Comparison of ENCODE assay signal across 35 cellular contexts in genomic region chr7:155132431-155132830, GRCh38.
DNase-seq lines count a peak whose midpoint lies in the region; ATAC-seq and TF ChIP-seq lines count a peak whose summit lies in the region.
"Had no signal": no experiment of that assay in that cellular context is flagged by ENCODE, and none has a peak within 500 bp of the region (broad histone marks: within the 10 kb centered on the region; RNA-seq: fewer than 3 reads in every experiment).

No MANE protein-coding gene starts in this region.

- peak; percentile 48 for ATAC-seq in stimulated activated naive CD8-positive, alpha-beta T cell treated with anti-CD3 and anti-CD28 coated beads, Interleukin-15, amount 100 ng/mL, for 72 hours
- ATAC-seq in stimulated activated naive CD8-positive, alpha-beta T cell treated with anti-CD3 and anti-CD28 coated beads, Interleukin-15, Interleukin-2, amounts not matched to agents 100 U/mL and 50 U/mL, for 24 hours, result no peak
- no peak for ATAC-seq in GM18502 (IDR thresholded peaks at IDR 0.05; ENCODE audit: poor library complexity, unreplicated experiment)
- ATAC-seq: A549; CD8-positive, alpha-beta T cell had no signal

- no peak for DNase-seq in stimulated activated naive CD8-positive, alpha-beta T cell treated with anti-CD3 and anti-CD28 coated beads, Interleukin-15, amount 100 ng/mL, for 72 hours
- DNase-seq in stimulated activated naive CD8-positive, alpha-beta T cell treated with anti-CD3 and anti-CD28 coated beads, Interleukin-15, Interleukin-2, amounts not matched to agents 100 U/mL and 50 U/mL, for 24 hours, result no peak
- DNase-seq in endodermal cell, result peak; percentile 25
- DNase-seq in mesenteric fat pad (ENCODE audit: low spot score), result peak; percentile 77
- DNase-seq in neuronal stem cell (ENCODE audit: low spot score), result no peak
- no peak for DNase-seq in DMS114 treated with DMSO at 0.1 percent for 48 hours (lab: John Stamatoyannopoulos, UW; ENCODE audit: unreplicated experiment)
- DNase-seq in GM10248 (ENCODE audit: extremely low spot score), result no peak
- DNase-seq: 8988T; ACHN; AML-193; BE2C; C1 segment of cervical spinal cord; Caco-2; Calu3; CD4-positive, alpha-beta memory T cell; CD4-positive, alpha-beta T cell; CD4-positive, CD25-positive, alpha-beta regulatory T cell; CD8-positive, alpha-beta memory T cell; CD8-positive, alpha-beta T cell; COR-L47; DMS 273 treated with DMSO at 0.1 percent for 48 hours; DMS153; DMS53; DMS79; DMS79 treated with DMSO at 0.1 percent for 48 hours; DND-41; EL had no signal

- H3K14ac ChIP-seq in neuronal stem cell (ENCODE audit: low read length), result no peak overlapping the region

- no peak overlapping the region for H2AK5ac ChIP-seq in neuronal stem cell (ENCODE audit: low read depth, low read length)

- H3K4me1 ChIP-seq in endodermal cell (ENCODE audit: control insufficient read depth, insufficient read depth, low read length) (no peaks in the 10 kb centered on the region), neuronal stem cell (ENCODE audit: control insufficient read depth in 2 of 2, insufficient read depth in 1 of 2, low read depth in 1 of 2, low read length in 2 of 2) (peaks cover 0 to 1% of the 10 kb centered on the region in 2 donors)
- H3K4me1 ChIP-seq: A549; BE2C; BLaER1; BLaER1 treated with 17β-estradiol and CSF1 and Interleukin-3, amounts not matched to agents 10 nM and 100 nM; Caco-2 had no signal

- H2AFZ ChIP-seq in neuronal stem cell (ENCODE audit: low read length), result no peak overlapping the region

- POLR2A ChIA-PET in GM10248 (lab: Yijun Ruan, JAX), result no interaction called here

- CTCF ChIA-PET in GM10248 (lab: Yijun Ruan, JAX), result no interaction called here

- H2BK15ac ChIP-seq in neuronal stem cell (ENCODE audit: low read length), result no peak overlapping the region

- no peak overlapping the region for H2BK120ac ChIP-seq in neuronal stem cell (ENCODE audit: low read depth, low read length)

- H2BK12ac ChIP-seq in neuronal stem cell (ENCODE audit: low read length), result no peak overlapping the region

- H2BK5ac ChIP-seq in neuronal stem cell (ENCODE audit: low read length), result no peak overlapping the region

- H3K4me3 ChIP-seq in endodermal cell (ENCODE audit: low read length), result no peak overlapping the region
- H3K4me3 ChIP-seq in neuronal stem cell (ENCODE audit: low read length in 2 of 2), result peak overlapping the region in 1 of 2 donors; percentile 48
- H3K4me3 ChIP-seq: A549; BLaER1; BLaER1 treated with 17β-estradiol and CSF1 and Interleukin-3, amounts not matched to agents 10 nM and 100 nM had no signal

- no peak overlapping the region for H3K4ac ChIP-seq in neuronal stem cell (ENCODE audit: low read length)

- H3K27me3 ChIP-seq in endodermal cell (ENCODE audit: control insufficient read depth, insufficient read depth, low read length, poor library complexity, severe bottlenecking), result no peaks in the 10 kb centered on the region
- H3K27me3 ChIP-seq in neuronal stem cell (ENCODE audit: control insufficient read depth in 3 of 3, insufficient read depth in 3 of 3, low read depth in 1 of 3, low read length in 3 of 3), result peaks cover 0 to 3% (median 0%) of the 10 kb centered on the region in 3 experiments
- H3K27me3 ChIP-seq: BLaER1; BLaER1 treated with 17β-estradiol and CSF1 and Interleukin-3, amounts not matched to agents 10 nM and 100 nM had no signal

- no peak overlapping the region for H3K4me2 ChIP-seq in neuronal stem cell (ENCODE audit: insufficient read depth, low read length, poor library complexity, severe bottlenecking)
- H3K4me2 ChIP-seq: A549; BLaER1; BLaER1 treated with 17β-estradiol and CSF1 and Interleukin-3, amounts not matched to agents 10 nM and 100 nM had no signal

- H4K91ac ChIP-seq in neuronal stem cell (ENCODE audit: low read depth, low read length, poor library complexity), result no peak overlapping the region

- no peaks in the 10 kb centered on the region for H3K36me3 Mint-ChIP-seq in endodermal cell (ENCODE audit: low read depth)
- H3K36me3 Mint-ChIP-seq: CD14-positive monocyte; CD4-positive, alpha-beta memory T cell; CD4-positive, CD25-positive, alpha-beta regulatory T cell; CD8-positive, alpha-beta memory T cell; CD8-positive, alpha-beta T cell had no signal

- H3K27ac ChIP-seq in endodermal cell (ENCODE audit: low read depth, low read length) (no peak overlapping the region), neuronal stem cell (replicated peaks; ENCODE audit: low read length) (no peak overlapping the region)
- H3K27ac ChIP-seq: 22Rv1; A549; BLaER1; BLaER1 treated with 17β-estradiol and CSF1 and Interleukin-3, amounts not matched to agents 10 nM and 100 nM; C4-2B had no signal

- H3K23ac ChIP-seq in neuronal stem cell (ENCODE audit: low read depth, low read length, poor library complexity), result peak overlapping the region; percentile 34

- H3K18ac ChIP-seq in neuronal stem cell (ENCODE audit: low read length), result peak overlapping the region; percentile 44

- H3K4me1 Mint-ChIP-seq in stimulated activated naive CD8-positive, alpha-beta T cell treated with anti-CD3 and anti-CD28 coated beads, Interleukin-15, amount 100 ng/mL, for 72 hours, result no peaks in the 10 kb centered on the region
- H3K4me1 Mint-ChIP-seq in endodermal cell, result no peaks in the 10 kb centered on the region
- H3K4me1 Mint-ChIP-seq: B cell; CD14-positive monocyte; CD4-positive, alpha-beta memory T cell; CD4-positive, CD25-positive, alpha-beta regulatory T cell; CD8-positive, alpha-beta memory T cell had no signal

- no peaks in the 10 kb centered on the region for H3K79me1 ChIP-seq in neuronal stem cell (ENCODE audit: low read depth, low read length)

- H3K9me3 Mint-ChIP-seq in stimulated activated naive CD8-positive, alpha-beta T cell treated with anti-CD3 and anti-CD28 coated beads, Interleukin-15, amount 100 ng/mL, for 72 hours, result peaks cover 0 to 3% of the 10 kb centered on the region in 2 donors
- peaks cover 7% of the 10 kb centered on the region for H3K9me3 Mint-ChIP-seq in endodermal cell
- H3K9me3 Mint-ChIP-seq: CD4-positive, alpha-beta T cell; CD8-positive, alpha-beta T cell had no signal

- TF ChIP-seq CTCF in endodermal cell (conservative IDR thresholded peaks at IDR 0.05) (no peak), GM10248 (IDR thresholded peaks at IDR 0.05; ENCODE audit: control extremely low read depth, extremely low read depth, low read depth, missing control alignments) (no peak)

- WGBS in endodermal cell (ENCODE audit: insufficient coverage in 1 of 2, insufficient read length in 1 of 2), 2 experiments, result 90 to 96% methylated on average over 4 to 9 of the region's 9 CpGs
- no CpG with 5 or more reads among the region's 9 CpGs for WGBS in neuronal stem cell (ENCODE audit: extremely low coverage in 2 of 2, insufficient read length in 2 of 2, insufficient replicate concordance in 1 of 2), 2 donors

- H3K27me3 Mint-ChIP-seq in stimulated activated naive CD8-positive, alpha-beta T cell treated with anti-CD3 and anti-CD28 coated beads, Interleukin-15, amount 100 ng/mL, for 72 hours, result peaks cover 27% of the 10 kb centered on the region
- no peaks in the 10 kb centered on the region for H3K27me3 Mint-ChIP-seq in endodermal cell (ENCODE audit: insufficient read depth)
- H3K27me3 Mint-ChIP-seq: B cell; CD4-positive, CD25-positive, alpha-beta regulatory T cell had no signal

- H3K9ac ChIP-seq in endodermal cell (ENCODE audit: extremely low read depth, low read length, poor library complexity, severe bottlenecking) (no peak overlapping the region), neuronal stem cell (ENCODE audit: low read depth, low read length, poor library complexity) (no peak overlapping the region)
- H3K9ac ChIP-seq: BLaER1; BLaER1 treated with 17β-estradiol and CSF1 and Interleukin-3, amounts not matched to agents 10 nM and 100 nM had no signal

- H3K36me3 ChIP-seq in endodermal cell (ENCODE audit: control insufficient read depth, insufficient read depth, low read length) (no peaks in the 10 kb centered on the region), neuronal stem cell (replicated peaks in 1 of 2; ENCODE audit: control insufficient read depth in 2 of 2, insufficient read depth in 2 of 2, low read length in 2 of 2) (peaks cover 0 to 2% of the 10 kb centered on the region in 2 donors)
- H3K36me3 ChIP-seq: BE2C; BLaER1; BLaER1 treated with 17β-estradiol and CSF1 and Interleukin-3, amounts not matched to agents 10 nM and 100 nM had no signal

- no peak overlapping the region for H4K8ac ChIP-seq in neuronal stem cell (ENCODE audit: low read depth, low read length)

- H3K27ac Mint-ChIP-seq in stimulated activated naive CD8-positive, alpha-beta T cell treated with anti-CD3 and anti-CD28 coated beads, Interleukin-15, amount 100 ng/mL, for 72 hours, result no peak overlapping the region
- H3K27ac Mint-ChIP-seq in endodermal cell, result no peak overlapping the region
- H3K27ac Mint-ChIP-seq: B cell; CD14-positive monocyte; CD4-positive, alpha-beta memory T cell; CD4-positive, alpha-beta T cell; CD4-positive, CD25-positive, alpha-beta regulatory T cell; CD8-positive, alpha-beta memory T cell; CD8-positive, alpha-beta T cell had no signal

- no peaks in the 10 kb centered on the region for H3K9me3 ChIP-seq in endodermal cell (ENCODE audit: control insufficient read depth, low read length)
- peaks cover 0 to 2% of the 10 kb centered on the region in 2 donors for H3K9me3 ChIP-seq in neuronal stem cell (replicated peaks in 1 of 2; ENCODE audit: control insufficient read depth in 2 of 2, insufficient read depth in 1 of 2, low read depth in 1 of 2, low read length in 2 of 2)
- H3K9me3 ChIP-seq: BE2C, BLaER1, Caco-2 had no signal

- no peak overlapping the region for H3K4me3 Mint-ChIP-seq in stimulated activated naive CD8-positive, alpha-beta T cell treated with anti-CD3 and anti-CD28 coated beads, Interleukin-15, amount 100 ng/mL, for 72 hours
- H3K4me3 Mint-ChIP-seq in endodermal cell, result no peak overlapping the region
- H3K4me3 Mint-ChIP-seq: B cell; CD4-positive, alpha-beta memory T cell; CD4-positive, alpha-beta T cell; CD4-positive, CD25-positive, alpha-beta regulatory T cell; CD8-positive, alpha-beta memory T cell; CD8-positive, alpha-beta T cell had no signal

Comparison
In these comparisons a context has a peak if more than half of its experiments do, and no peak if none do; other contexts are left out.
1. DNase-seq: peak in endodermal cell (single experiment) and mesenteric fat pad (single experiment); none in stimulated activated naive CD8-positive, alpha-beta T cell treated with anti-CD3 and anti-CD28 coated beads, Interleukin-15, amount 100 ng/mL, for 72 hours (0 of 2), stimulated activated naive CD8-positive, alpha-beta T cell treated with anti-CD3 and anti-CD28 coated beads, Interleukin-15, Interleukin-2, amounts not matched to agents 100 U/mL and 50 U/mL, for 24 hours (single experiment), neuronal stem cell (single experiment), DMS114 treated with DMSO at 0.1 percent for 48 hours (single experiment) and GM10248 (single experiment).